In genomic region chr14:72892879-72893635, GRCh38 we compare ENCODE assay signal across 8 cellular contexts. TPM values are rescaled to one million over a fixed set of nuclear protein-coding genes. Genes with fewer than 3 reads are reported as not detected.
DNase-seq lines count a peak whose midpoint lies in the region; ATAC-seq, FAIRE-seq and TF ChIP-seq lines count a peak whose summit lies in the region.

No MANE protein-coding gene starts in this region.

- H3K79me2 ChIP-seq in OCI-LY3 (ENCODE audit: low read length): peaks cover 51% of the 10 kb centered on the region
- H3K79me2 ChIP-seq in astrocyte (ENCODE audit: insufficient read depth, low read length): peaks cover 54% of the 10 kb centered on the region

- H3K4me1 Mint-ChIP-seq in astrocyte (ENCODE audit: low read depth, unreplicated experiment): peaks cover 17% of the 10 kb centered on the region

- H3K27me3 ChIP-seq in OCI-LY3 (ENCODE audit: low read depth, low read length) (no peaks in the 10 kb centered on the region), astrocyte (ENCODE audit: insufficient read depth, low read length) (no peaks in the 10 kb centered on the region)

- H3K27ac Mint-ChIP-seq in astrocyte (ENCODE audit: unreplicated experiment): peak overlapping the region; percentile 43

- peaks cover 19% of the 10 kb centered on the region for H3K27me3 Mint-ChIP-seq in astrocyte (ENCODE audit: low read depth, unreplicated experiment)

- H3K9me3 ChIP-seq in OCI-LY3 (ENCODE audit: insufficient read depth, low read length) (no peaks in the 10 kb centered on the region), astrocyte (ENCODE audit: insufficient read depth, low read depth, low read length) (no peaks in the 10 kb centered on the region)

- no peak for FAIRE-seq in astrocyte (lab: Jason Lieb, UNC)

- H3K27ac ChIP-seq in OCI-LY3 (ENCODE audit: low read length) (peak overlapping the region; percentile 73), astrocyte (ENCODE audit: low read depth, low read length) (peak overlapping the region; percentile 55)

- H3K4me1 ChIP-seq in OCI-LY3 (ENCODE audit: low read length) (peaks cover 30% of the 10 kb centered on the region), astrocyte (ENCODE audit: insufficient read depth, low read length) (peaks cover 21% of the 10 kb centered on the region)

- H3K4me2 ChIP-seq in OCI-LY3 (ENCODE audit: low read length) (peak overlapping the region; percentile 100), astrocyte (ENCODE audit: low read length) (peak overlapping the region; percentile 97)

- H3K4me3 ChIP-seq in OCI-LY3 (ENCODE audit: low read length) (peak overlapping the region; percentile 91), astrocyte (ENCODE audit: insufficient read depth, low read depth, low read length) (peak overlapping the region; percentile 90), iPS-11a (ENCODE audit: low read depth, low read length) (peak overlapping the region; percentile 30), retinal pigment epithelial cell (ENCODE audit: low read length) (peak overlapping the region; percentile 80)

- ATAC-seq in GM21529 (IDR thresholded peaks at IDR 0.05; ENCODE audit: unreplicated experiment) (peak; percentile 13), GM21786 (IDR thresholded peaks at IDR 0.05; ENCODE audit: unreplicated experiment) (no peak)

- H2AFZ ChIP-seq in OCI-LY3 (ENCODE audit: low read depth, low read length) (no peak overlapping the region), astrocyte (ENCODE audit: low read depth, low read length) (peak overlapping the region; percentile 75)

- DNase-seq in COLO668 (lab: John Stamatoyannopoulos, UW; ENCODE audit: unreplicated experiment): peak; percentile 33
- no peak for DNase-seq in astrocyte (ENCODE audit: low read depth)
- DNase-seq in retinal pigment epithelial cell (ENCODE audit: low read depth): no peak
- DNase-seq in H4 (ENCODE audit: low spot score): no peak

- no peaks in the 10 kb centered on the region for H4K20me1 ChIP-seq in OCI-LY3 (ENCODE audit: insufficient read depth, low read length)
- peaks cover 34% of the 10 kb centered on the region for H4K20me1 ChIP-seq in astrocyte (ENCODE audit: insufficient read depth, low read length)

- no peaks in the 10 kb centered on the region for H3K36me3 ChIP-seq in OCI-LY3 (replicated peaks; ENCODE audit: low read depth, low read length)
- no peaks in the 10 kb centered on the region for H3K36me3 ChIP-seq in astrocyte (ENCODE audit: insufficient read depth, low read length)

- H3K9me3 Mint-ChIP-seq in astrocyte (ENCODE audit: unreplicated experiment): no peaks in the 10 kb centered on the region

- no peaks in the 10 kb centered on the region for H3K36me3 Mint-ChIP-seq in astrocyte (ENCODE audit: low read depth, unreplicated experiment)

- H3K4me3 Mint-ChIP-seq in astrocyte (ENCODE audit: unreplicated experiment): peak overlapping the region; percentile 95

- peak overlapping the region; percentile 80 for H3K9ac ChIP-seq in OCI-LY3 (ENCODE audit: low read length)
- peak overlapping the region; percentile 83 for H3K9ac ChIP-seq in astrocyte (ENCODE audit: low read length)

- no peak for TF ChIP-seq CTCF in OCI-LY3 (IDR thresholded peaks at IDR 0.05; ENCODE audit: low read depth, low read length)
- TF ChIP-seq CTCF in astrocyte (IDR thresholded peaks at IDR 0.05; ENCODE audit: insufficient read depth, low read depth, low read length): no peak
- TF ChIP-seq CTCF in retinal pigment epithelial cell (conservative IDR thresholded peaks at IDR 0.05; ENCODE audit: low read depth, low read length): no peak

RNA-seq across cellular contexts. Expression of gene DPF3, which starts 0.8 kb away (rescaled TPM):
- 2.4 and 2.7 TPM in 2 replicates for total RNA-seq in astrocyte
- 0.06 and 3.2 TPM in 2 replicates for total RNA-seq in H4 (2014; rRNA removed; shearing (Covaris generic))

RNA-seq across cellular contexts. Expression of gene DCAF4, which starts 33.2 kb away (rescaled TPM):
- total RNA-seq in astrocyte: 33.5 and 34.3 TPM in 2 replicates
- 14.0 and 19.4 TPM in 2 replicates for total RNA-seq in H4 (2014; rRNA removed; shearing (Covaris generic))

Comparison
In these comparisons a context has a peak if more than half of its experiments do, and no peak if none do; other contexts are left out.
1. H3K4me3 ChIP-seq: peak in every context shown above with its lines; median percentile 91 in OCI-LY3; 90 in astrocyte; 80 in retinal pigment epithelial cell; 30 in iPS-11a.